ENCODE assay signal across 8 cellular contexts in genomic region chr7:7719235-7719634, GRCh38. TPM values are rescaled to one million over a fixed set of nuclear protein-coding genes. Genes with fewer than 3 reads are reported as not detected.
DNase-seq lines count a peak whose midpoint lies in the region; ATAC-seq lines count a peak whose summit lies in the region.

No MANE protein-coding gene starts in this region.

- no peaks in the 10 kb centered on the region for H3K27me3 Mint-ChIP-seq in activated naive CD4-positive, alpha-beta T cell treated with anti-CD3 and anti-CD28 coated beads, Interleukin-2, amount 10 ng/mL, durations not matched to agents 7 days and 5 days
- no peaks in the 10 kb centered on the region for H3K27me3 Mint-ChIP-seq in stimulated activated memory B cell treated with anti-CD40 and anti-IgM and Interleukin-4, amounts not matched to agents 10 μg/mL and 1 μg/mL and 100 μg/mL, for 72 hours

- H3K9me3 Mint-ChIP-seq in activated naive CD4-positive, alpha-beta T cell treated with anti-CD3 and anti-CD28 coated beads, Interleukin-2, amount 10 ng/mL, durations not matched to agents 7 days and 5 days, result no peaks in the 10 kb centered on the region
- no peaks in the 10 kb centered on the region for H3K9me3 Mint-ChIP-seq in stimulated activated memory B cell treated with anti-CD40 and anti-IgM and Interleukin-4, amounts not matched to agents 10 μg/mL and 1 μg/mL and 100 μg/mL, for 72 hours

- peak overlapping the region; percentile 75 for H3K27ac Mint-ChIP-seq in activated naive CD4-positive, alpha-beta T cell treated with anti-CD3 and anti-CD28 coated beads, Interleukin-2, amount 10 ng/mL, durations not matched to agents 7 days and 5 days
- H3K27ac Mint-ChIP-seq in stimulated activated memory B cell treated with anti-CD40 and anti-IgM and Interleukin-4, amounts not matched to agents 10 μg/mL and 1 μg/mL and 100 μg/mL, for 72 hours, result no peak overlapping the region

- DNase-seq in DMS79 treated with DMSO at 0.1 percent for 48 hours (lab: John Stamatoyannopoulos, UW) (peak; percentile 83), NCI-H748 (lab: John Stamatoyannopoulos, UW; ENCODE audit: unreplicated experiment) (peak; percentile 91), left lobe of liver (ENCODE audit: low spot score) (no peak), SKM-1 treated with dmso at 0.1 percent for 144 hours (lab: John Stamatoyannopoulos, UW; ENCODE audit: unreplicated experiment) (no peak)
- peak; percentile 42 for DNase-seq in activated naive CD4-positive, alpha-beta T cell treated with anti-CD3 and anti-CD28 coated beads, Interleukin-2, amount 10 ng/mL, durations not matched to agents 7 days and 5 days

- H3K4me1 Mint-ChIP-seq in activated naive CD4-positive, alpha-beta T cell treated with anti-CD3 and anti-CD28 coated beads, Interleukin-2, amount 10 ng/mL, durations not matched to agents 7 days and 5 days, result peaks cover 15% of the 10 kb centered on the region
- H3K4me1 Mint-ChIP-seq in stimulated activated memory B cell treated with anti-CD40 and anti-IgM and Interleukin-4, amounts not matched to agents 10 μg/mL and 1 μg/mL and 100 μg/mL, for 72 hours, result peaks cover 12% of the 10 kb centered on the region

- CTCF ChIA-PET in activated naive CD4-positive, alpha-beta T cell treated with anti-CD3 and anti-CD28 coated beads, Interleukin-2, amount 10 ng/mL, durations not matched to agents 7 days and 5 days (lab: Charles Lee), result interaction anchor here (1.2 to 2.2 kb wide), 4 partner anchors 38 to 46 kb away, joined by 4 to 8 read pairs (median 8); no protein-coding TSS in a partner anchor

- ATAC-seq in GM21390 (IDR thresholded peaks at IDR 0.05; ENCODE audit: unreplicated experiment) (peak; percentile 95), HG03565 (IDR thresholded peaks at IDR 0.05; ENCODE audit: unreplicated experiment) (peak; percentile 94), left lobe of liver (peak; percentile 40)
- ATAC-seq in stimulated activated memory B cell treated with anti-CD40 and anti-IgM and Interleukin-4, amounts not matched to agents 10 μg/mL and 1 μg/mL and 100 μg/mL, for 72 hours, result peak; percentile 64

- H3K4me3 Mint-ChIP-seq in activated naive CD4-positive, alpha-beta T cell treated with anti-CD3 and anti-CD28 coated beads, Interleukin-2, amount 10 ng/mL, durations not matched to agents 7 days and 5 days, result no peak overlapping the region
- no peak overlapping the region for H3K4me3 Mint-ChIP-seq in stimulated activated memory B cell treated with anti-CD40 and anti-IgM and Interleukin-4, amounts not matched to agents 10 μg/mL and 1 μg/mL and 100 μg/mL, for 72 hours

- H3K36me3 Mint-ChIP-seq in activated naive CD4-positive, alpha-beta T cell treated with anti-CD3 and anti-CD28 coated beads, Interleukin-2, amount 10 ng/mL, durations not matched to agents 7 days and 5 days, result peaks cover 2% of the 10 kb centered on the region
- peaks cover 16% of the 10 kb centered on the region for H3K36me3 Mint-ChIP-seq in stimulated activated memory B cell treated with anti-CD40 and anti-IgM and Interleukin-4, amounts not matched to agents 10 μg/mL and 1 μg/mL and 100 μg/mL, for 72 hours

RNA-seq across cellular contexts. Expression of gene RPA3, which starts 0.8 kb away (rescaled TPM):
- 18.2 TPM for total RNA-seq in left lobe of liver

Comparison
In these comparisons a context has a peak if more than half of its experiments do, and no peak if none do; other contexts are left out.
1. DNase-seq: peak in DMS79 treated with DMSO at 0.1 percent for 48 hours (single experiment), NCI-H748 (single experiment) and activated naive CD4-positive, alpha-beta T cell treated with anti-CD3 and anti-CD28 coated beads, Interleukin-2, amount 10 ng/mL, durations not matched to agents 7 days and 5 days (single experiment); none in left lobe of liver (single experiment) and SKM-1 treated with dmso at 0.1 percent for 144 hours (single experiment).
2. ATAC-seq: peak in every context shown above with its lines; median percentile 95 in GM21390; 94 in HG03565; 64 in stimulated activated memory B cell treated with anti-CD40 and anti-IgM and Interleukin-4, amounts not matched to agents 10 μg/mL and 1 μg/mL and 100 μg/mL, for 72 hours; 40 in left lobe of liver.